24 cellular contexts compared by ENCODE assay signal in genomic region chr11:2631161-2631560, GRCh38.
"Had no signal": no experiment of that assay in that cellular context is flagged by ENCODE, and none has a peak within 500 bp of the region (broad histone marks: within the 10 kb centered on the region; RNA-seq: fewer than 3 reads in every experiment).

No MANE protein-coding gene starts in this region.

- H3K27me3 Mint-ChIP-seq: activated CD4-positive, alpha-beta memory T cell treated with anti-CD3 and anti-CD28 coated beads for 36 hours; activated CD4-positive, alpha-beta T cell treated with anti-CD3 and anti-CD28 coated beads for 36 hours; activated naive CD8-positive, alpha-beta T cell had no signal

- H3K27ac ChIP-seq: colonic mucosa, heart left ventricle had no signal

- H3K4me1 ChIP-seq: colonic mucosa, heart left ventricle had no signal

- DNase-seq: activated CD4-positive, alpha-beta memory T cell treated with anti-CD3 and anti-CD28 coated beads for 36 hours; activated CD4-positive, alpha-beta T cell treated with anti-CD3 and anti-CD28 coated beads for 36 hours; activated CD4-positive, alpha-beta T cell treated with anti-CD3 and anti-CD28 coated beads, Interleukin-2, amount 10 ng/mL, durations not matched to agents 24 days and 14 days; activated CD4-positive, CD25-positive, alpha-beta regulatory T cell; activated CD4-positive, CD25-positive, alpha-beta regulatory T cell treated with anti-CD3 and anti-CD28 coated beads, Interleukin-2, amount 50 U/mL, for 72 hours; activated CD8-positive, alpha-beta memory T cell treated with anti-CD3 and anti-CD28 coated beads, Interleukin-2, amount 10 ng/mL, durations not matched to agents 7 days and 5 days; activated CD8-positive, alpha-beta memory T cell treated with anti-CD3 and anti-CD28 coated beads, Interleukin-2, amount 50 U/mL, for 4 hours; activated CD8-positive, alpha-beta T cell treated with anti-CD3 and anti-CD28 coated beads, Interleukin-2, amount 10 ng/mL, durations not matched to agents 7 days and 5 days; activated effector memory CD4-positive, alpha-beta T cell treated with anti-CD3 and anti-CD28 coated beads, Interleukin-2, amount 50 U/mL, for 16 hours; activated naive CD4-positive, alpha-beta T cell treated with anti-CD3 and anti-CD28 coated beads for 36 hours; activated T-cell treated with anti-CD3 and anti-CD28 coated beads, Interleukin-2, amount 50 U/mL, for 1 hour; activated T-cell treated with anti-CD3 and anti-CD28 coated beads, Interleukin-2, amount 50 U/mL, for 48 hours; amniotic stem cell; anterior cingulate cortex; caudate nucleus; colonic mucosa; effector CD8-positive, alpha-beta T cell; foreskin fibroblast; heart left ventricle; T-helper 2 cell had no signal

- ATAC-seq: activated CD4-positive, alpha-beta T cell treated with anti-CD3 and anti-CD28 coated beads for 36 hours; activated CD8-positive, alpha-beta memory T cell treated with anti-CD3 and anti-CD28 coated beads, Interleukin-2, amount 10 ng/mL, durations not matched to agents 7 days and 5 days; activated CD8-positive, alpha-beta T cell treated with anti-CD3 and anti-CD28 coated beads, Interleukin-2, amount 10 ng/mL, durations not matched to agents 7 days and 5 days; esophagus mucosa; heart left ventricle had no signal

- H3K4me1 Mint-ChIP-seq: activated CD4-positive, alpha-beta T cell treated with anti-CD3 and anti-CD28 coated beads for 36 hours; activated CD4-positive, alpha-beta T cell treated with anti-CD3 and anti-CD28 coated beads, Interleukin-2, amount 10 ng/mL, durations not matched to agents 24 days and 14 days; activated CD8-positive, alpha-beta memory T cell treated with anti-CD3 and anti-CD28 coated beads, Interleukin-2, amount 10 ng/mL, durations not matched to agents 7 days and 5 days had no signal

- H3K36me3 ChIP-seq: colonic mucosa had no signal

- H3K27ac Mint-ChIP-seq: activated CD4-positive, alpha-beta memory T cell treated with anti-CD3 and anti-CD28 coated beads for 36 hours; activated CD4-positive, alpha-beta T cell treated with anti-CD3 and anti-CD28 coated beads for 36 hours; activated CD4-positive, alpha-beta T cell treated with anti-CD3 and anti-CD28 coated beads, Interleukin-2, amount 10 ng/mL, durations not matched to agents 24 days and 14 days; activated CD8-positive, alpha-beta memory T cell treated with anti-CD3 and anti-CD28 coated beads, Interleukin-2, amount 10 ng/mL, durations not matched to agents 7 days and 5 days; activated CD8-positive, alpha-beta T cell treated with anti-CD3 and anti-CD28 coated beads, Interleukin-2, amount 10 ng/mL, durations not matched to agents 7 days and 5 days; activated naive CD4-positive, alpha-beta T cell treated with anti-CD3 and anti-CD28 coated beads for 36 hours; activated naive CD8-positive, alpha-beta T cell; activated T-helper 1 cell treated with anti-CD3 and anti-CD28 coated beads, Interleukin-12 subunit alpha, Interleukin-12 subunit beta, Interleukin-2, Interleukin-4 antibody, amounts not matched to agents 30 ng/mL and 10 ng/mL and 1 ng/mL, durations not matched to agents 14 hours and 24 hours and 36 hours; activated T-helper 2 cell treated with anti-CD3 and anti-CD28 coated beads, Interferon-gamma antibody, Interleukin-2, Interleukin-4, amounts not matched to agents 10 μg/mL and 5 μg/mL and 100 μg/mL, durations not matched to agents 14 hours and 24 hours and 36 hours had no signal

- H3K27me3 ChIP-seq: colonic mucosa, heart left ventricle had no signal

- H3K4me3 Mint-ChIP-seq: activated CD4-positive, alpha-beta memory T cell treated with anti-CD3 and anti-CD28 coated beads for 36 hours; activated CD4-positive, alpha-beta T cell treated with anti-CD3 and anti-CD28 coated beads for 36 hours; activated CD4-positive, alpha-beta T cell treated with anti-CD3 and anti-CD28 coated beads, Interleukin-2, amount 10 ng/mL, durations not matched to agents 24 days and 14 days; activated CD8-positive, alpha-beta memory T cell treated with anti-CD3 and anti-CD28 coated beads, Interleukin-2, amount 10 ng/mL, durations not matched to agents 7 days and 5 days; activated CD8-positive, alpha-beta T cell treated with anti-CD3 and anti-CD28 coated beads, Interleukin-2, amount 10 ng/mL, durations not matched to agents 7 days and 5 days; activated naive CD4-positive, alpha-beta T cell treated with anti-CD3 and anti-CD28 coated beads for 36 hours; activated naive CD8-positive, alpha-beta T cell; activated T-helper 1 cell treated with anti-CD3 and anti-CD28 coated beads, Interleukin-12 subunit alpha, Interleukin-12 subunit beta, Interleukin-2, Interleukin-4 antibody, amounts not matched to agents 30 ng/mL and 10 ng/mL and 1 ng/mL, durations not matched to agents 14 hours and 24 hours and 36 hours had no signal

- H3K4me3 ChIP-seq: colonic mucosa, heart left ventricle had no signal
